Comparison of ENCODE assay signal across 26 cellular contexts in genomic region chr7:2054927-2055326, GRCh38.
"Had no signal": no experiment of that assay in that cellular context is flagged by ENCODE, and none has a peak within 500 bp of the region (broad histone marks: within the 10 kb centered on the region; RNA-seq: fewer than 3 reads in every experiment).

No MANE protein-coding gene starts in this region.

- H3K27ac ChIP-seq: brain microvascular endothelial cell, gastroesophageal sphincter, sigmoid colon, testis, upper lobe of left lung, VCaP had no signal

- H3K36me3 ChIP-seq: brain microvascular endothelial cell had no signal

- H3K9me3 Mint-ChIP-seq: activated T-cell treated with anti-CD3 and anti-CD28 coated beads, Interleukin-2, amount 50 U/mL, for 24 hours; activated T-helper 17 cell treated with anti-CD3 and anti-CD28 coated beads, Interleukin-2, amount 50 U/mL, for 72 hours had no signal

- H3K27me3 ChIP-seq: brain microvascular endothelial cell, gastroesophageal sphincter, sigmoid colon, testis, upper lobe of left lung had no signal

- H3K9me3 ChIP-seq: sigmoid colon, testis, upper lobe of left lung had no signal

- H3K4me2 ChIP-seq: smooth muscle cell had no signal

- DNase-seq: activated CD4-positive, alpha-beta T cell treated with anti-CD3 and anti-CD28 coated beads, Interleukin-2, amount 50 U/mL, for 1 hour; activated CD4-positive, CD25-positive, alpha-beta regulatory T cell treated with anti-CD3 and anti-CD28 coated beads, Interleukin-2, amount 50 U/mL, for 72 hours; activated CD8-positive, alpha-beta memory T cell treated with anti-CD3 and anti-CD28 coated beads, Interleukin-2, amount 50 U/mL, for 4 hours; activated T-cell treated with anti-CD3 and anti-CD28 coated beads, Interleukin-2, amount 50 U/mL, for 24 hours; aorta; brain microvascular endothelial cell; caudate nucleus; effector CD4-positive, alpha-beta T cell; head of caudate nucleus; hypothalamus; left cardiac atrium; midbrain; occipital lobe; posterior cingulate gyrus; sigmoid colon; stimulated activated CD4-positive, alpha-beta T cell treated with anti-CD3 and anti-CD28 coated beads, Interleukin-15, amount 100 ng/mL, for 24 hours; stimulated activated naive CD4-positive, alpha-beta T cell; testis; upper lobe of left lung had no signal

- H3K27me3 Mint-ChIP-seq: activated T-cell treated with anti-CD3 and anti-CD28 coated beads, Interleukin-2, amount 50 U/mL, for 24 hours; activated T-helper 17 cell treated with anti-CD3 and anti-CD28 coated beads, Interleukin-2, amount 50 U/mL, for 72 hours; dendritic cell treated with granulocyte-macrophage colony-stimulating factor and Interleukin-4, amounts not matched to agents 40 ng/mL and 50 ng/mL, for 4 days had no signal

- ATAC-seq: activated naive CD4-positive, alpha-beta T cell treated with anti-CD3 and anti-CD28 coated beads, Interleukin-2, amount 50 U/mL, for 72 hours; activated T-helper 17 cell treated with anti-CD3 and anti-CD28 coated beads, Interleukin-2, amount 50 U/mL, for 72 hours; gastroesophageal sphincter; left cardiac atrium had no signal

- H3K4me1 ChIP-seq: gastroesophageal sphincter, sigmoid colon, testis, upper lobe of left lung had no signal

- H3K4me3 ChIP-seq: gastroesophageal sphincter, sigmoid colon, smooth muscle cell, testis, upper lobe of left lung had no signal

- H3K27ac Mint-ChIP-seq: activated T-cell treated with anti-CD3 and anti-CD28 coated beads, Interleukin-2, amount 50 U/mL, for 24 hours; activated T-helper 17 cell treated with anti-CD3 and anti-CD28 coated beads, Interleukin-2, amount 50 U/mL, for 72 hours; dendritic cell treated with granulocyte-macrophage colony-stimulating factor and Interleukin-4, amounts not matched to agents 40 ng/mL and 50 ng/mL, for 4 days; nephron had no signal

- H3K4me3 Mint-ChIP-seq: activated T-cell treated with anti-CD3 and anti-CD28 coated beads, Interleukin-2, amount 50 U/mL, for 24 hours; activated T-helper 17 cell treated with anti-CD3 and anti-CD28 coated beads, Interleukin-2, amount 50 U/mL, for 72 hours; dendritic cell treated with granulocyte-macrophage colony-stimulating factor and Interleukin-4, amounts not matched to agents 40 ng/mL and 50 ng/mL, for 4 days; nephron had no signal
